8 cellular contexts compared by ENCODE assay signal in the genomic region with DNA sequence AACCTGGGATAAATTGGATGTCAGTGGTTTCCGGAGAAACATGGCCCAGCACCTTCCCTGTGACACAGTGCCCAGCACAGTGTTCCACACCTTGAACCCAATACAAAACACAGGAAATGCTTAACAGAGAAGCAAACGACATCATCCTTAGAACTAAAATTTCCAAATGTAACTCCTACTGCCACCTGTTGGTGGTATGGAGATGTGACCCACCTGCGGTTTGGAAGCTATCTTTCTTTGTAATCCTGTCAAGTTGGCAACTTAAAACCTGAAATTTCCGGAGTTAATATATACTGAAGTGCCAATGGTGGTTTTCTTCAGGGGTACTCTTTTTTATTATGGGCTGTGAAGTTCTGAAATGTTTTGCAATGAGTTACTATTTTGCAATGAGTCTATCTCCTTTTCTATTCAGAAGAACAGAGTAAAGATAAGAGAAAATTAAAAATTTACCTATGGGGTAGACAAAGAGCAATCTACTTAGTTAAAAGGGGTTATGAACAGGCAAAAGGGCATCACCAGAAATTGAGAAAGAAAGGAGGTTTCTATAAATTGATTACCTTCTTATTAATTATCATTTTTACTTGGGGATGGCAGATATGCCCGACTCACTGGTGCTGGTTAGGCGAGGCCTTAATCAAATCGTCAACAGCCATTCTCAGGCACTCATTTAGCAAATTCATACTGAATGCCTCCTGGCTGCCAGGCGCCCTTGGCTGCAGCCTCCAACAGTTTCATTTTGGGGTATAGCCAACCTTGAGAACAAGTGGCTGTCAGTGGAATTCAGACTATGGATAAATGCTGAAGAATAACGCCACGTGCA.
A peak's percentile ranks its signal among the peaks of the same experiment; 100 is the strongest.
DNase-seq lines count a peak whose midpoint lies in the region; ATAC-seq, FAIRE-seq and TF ChIP-seq lines count a peak whose summit lies in the region.

No MANE protein-coding gene starts in this region.

- TF ChIP-seq CTCF in GM12878 (IDR thresholded peaks at IDR 0.05 in 2 of 3, conservative IDR thresholded peaks at IDR 0.05 in 1 of 3; ENCODE audit: control insufficient read depth in 2 of 3, extremely low read depth in 1 of 3, insufficient read depth in 1 of 3, low read depth in 3 of 3, low read length in 3 of 3) (peak; percentile 58 to 65 (median 64)), nephron (IDR thresholded peaks at IDR 0.05; ENCODE audit: unreplicated experiment in 3 of 3) (peak; percentile 61 to 76 (median 70))

- H3K36me3 Mint-ChIP-seq in nephron (ENCODE audit: low read depth), result no peaks in the 10 kb centered on the region
- H3K36me3 Mint-ChIP-seq in activated naive CD4-positive, alpha-beta T cell treated with anti-CD3 and anti-CD28 coated beads, Interleukin-2, amount 10 ng/mL, durations not matched to agents 7 days and 5 days, result no peaks in the 10 kb centered on the region

- no TSS peak for BruUV-seq in GM12878 (replicated peaks; lab: Mats Ljungman, UMichigan)

- no peaks in the 10 kb centered on the region for H3K4me1 ChIP-seq in GM12878 (ENCODE audit: control insufficient read depth, insufficient read depth, low read length)

- H3K4me3 Mint-ChIP-seq in nephron, result no peak overlapping the region
- H3K4me3 Mint-ChIP-seq in activated naive CD4-positive, alpha-beta T cell treated with anti-CD3 and anti-CD28 coated beads, Interleukin-2, amount 10 ng/mL, durations not matched to agents 7 days and 5 days, result no peak overlapping the region

- 0 out of 2 replicates have a peak overlapping the region, but pooled peaks have one; percentile 22 for H3K4me2 ChIP-seq in GM12878 (ENCODE audit: control insufficient read depth, insufficient read depth)

- FAIRE-seq in GM12878 (lab: Jason Lieb, UNC), result peak; percentile 77

- H4K20me1 ChIP-seq in GM12878 (ENCODE audit: control insufficient read depth, insufficient read depth), result no peaks in the 10 kb centered on the region

- POLR2A ChIA-PET in GM12878 (lab: Charles Lee), result no interaction called here

- no peaks in the 10 kb centered on the region for H3K36me3 ChIP-seq in GM12878 (ENCODE audit: control insufficient read depth in 2 of 2, insufficient read depth in 2 of 2, low read length in 1 of 2)

- ATAC-seq in GM12878, result peak; percentile 68

- SMC1A ChIA-PET in GM12878 (lab: Charles Lee; ENCODE audit: uncharacterized antibody, unreplicated experiment), result no interaction called here

- H3K9ac ChIP-seq in GM12878 (ENCODE audit: control insufficient read depth, insufficient read depth, low read length), result no peak overlapping the region

- peaks cover 10% of the 10 kb centered on the region for H3K4me1 Mint-ChIP-seq in nephron
- no peaks in the 10 kb centered on the region for H3K4me1 Mint-ChIP-seq in activated naive CD4-positive, alpha-beta T cell treated with anti-CD3 and anti-CD28 coated beads, Interleukin-2, amount 10 ng/mL, durations not matched to agents 7 days and 5 days

- H3K27ac ChIP-seq in GM12878 (ENCODE audit: control insufficient read depth, insufficient read depth), result no peak overlapping the region

- no peak for TF ChIP-seq POLR2A in GM12878 (IDR thresholded peaks at IDR 0.05; ENCODE audit: low read depth, low read length)

- intact Hi-C loops in GM12878 (cut with micrococcal nuclease; ENCODE audit: unreplicated experiment), result loop anchor here (1.0 to 10.0 kb wide), 3 partner anchors 327 to 796 kb away; no protein-coding TSS in a partner anchor

- H3K4me3 ChIP-seq in GM12878, result no peak overlapping the region

- RAD21 ChIA-PET in GM12878 (lab: Charles Lee; ENCODE audit: unreplicated experiment), result interaction anchor here (0.8 to 1.8 kb wide), 3 partner anchors 139 to 796 kb away, joined by 3 to 4 read pairs (median 3); no protein-coding TSS in a partner anchor

- in situ Hi-C loops in GM12878 (cut with MboI), result loop anchor here (25.0 kb wide), 1 partner anchor 794 kb away; no protein-coding TSS in a partner anchor

- CTCF ChIA-PET in GM12878 (lab: Yijun Ruan, JAX), result interaction anchor here (0.9 to 2.4 kb wide), 7 partner anchors 11 to 813 kb away, joined by 3 to 9 read pairs (median 3); no protein-coding TSS in a partner anchor
- CTCF ChIA-PET in activated naive CD4-positive, alpha-beta T cell treated with anti-CD3 and anti-CD28 coated beads, Interleukin-2, amount 10 ng/mL, durations not matched to agents 7 days and 5 days (lab: Charles Lee), result interaction anchor here (0.6 kb wide), 1 partner anchor 10 kb away, joined by 3 read pairs; no protein-coding TSS in a partner anchor

- no peak overlapping the region for H2AFZ ChIP-seq in GM12878 (ENCODE audit: control insufficient read depth, low read depth, low read length)

- H3K27me3 ChIP-seq in GM12878 (replicated peaks in 1 of 2; ENCODE audit: control insufficient read depth in 2 of 2, insufficient read depth in 2 of 2, low read length in 1 of 2), result no peaks in the 10 kb centered on the region; a peak in 1 of 4 replicates

- H3K27ac Mint-ChIP-seq in nephron, result no peak overlapping the region
- H3K27ac Mint-ChIP-seq in activated naive CD4-positive, alpha-beta T cell treated with anti-CD3 and anti-CD28 coated beads, Interleukin-2, amount 10 ng/mL, durations not matched to agents 7 days and 5 days, result no peak overlapping the region

- no peaks in the 10 kb centered on the region for H3K79me2 ChIP-seq in GM12878 (ENCODE audit: control insufficient read depth, insufficient read depth, low read length)

- peak; percentile 61 for TF ChIP-seq RAD21 in GM12878 (IDR thresholded peaks at IDR 0.05; ENCODE audit: insufficient read depth, low read depth, low read length)

- no peaks in the 10 kb centered on the region for H3K9me3 ChIP-seq in GM12878 (replicated peaks; ENCODE audit: control insufficient read depth, insufficient read depth, low read length)

- peak; percentile 2 for DNase-seq in NOMO-1 treated with dmso at 0.1 percent for 144 hours (lab: John Stamatoyannopoulos, UW; ENCODE audit: unreplicated experiment)
- no peak for DNase-seq in NOMO-1 treated with DMSO at 0.1 percent for 48 hours (lab: John Stamatoyannopoulos, UW; ENCODE audit: unreplicated experiment)
- DNase-seq in NCI-H1092 treated with DMSO at 0.1 percent for 48 hours (lab: John Stamatoyannopoulos, UW), result peak; percentile 65
- DNase-seq in GM12878 (ENCODE audit: low read depth, low spot score), result no peak
- DNase-seq in activated naive CD4-positive, alpha-beta T cell treated with anti-CD3 and anti-CD28 coated beads, Interleukin-2, amount 10 ng/mL, durations not matched to agents 7 days and 5 days, result no peak
- DNase-seq in islet precursor cell, result no peak
- no peak for DNase-seq in amniotic stem cell (lab: John Stamatoyannopoulos, UW)

- no peak for TF ChIP-seq EP300 in GM12878 (IDR thresholded peaks at IDR 0.05; ENCODE audit: borderline replicate concordance in 1 of 2, control insufficient read depth in 1 of 2, low read depth in 2 of 2, low read length in 2 of 2)

- peaks cover 33% of the 10 kb centered on the region for H3K27me3 Mint-ChIP-seq in nephron (ENCODE audit: low read depth)
- H3K27me3 Mint-ChIP-seq in activated naive CD4-positive, alpha-beta T cell treated with anti-CD3 and anti-CD28 coated beads, Interleukin-2, amount 10 ng/mL, durations not matched to agents 7 days and 5 days, result no peaks in the 10 kb centered on the region

- peaks cover 3% of the 10 kb centered on the region for H3K9me3 Mint-ChIP-seq in nephron
- peaks cover 2% of the 10 kb centered on the region for H3K9me3 Mint-ChIP-seq in activated naive CD4-positive, alpha-beta T cell treated with anti-CD3 and anti-CD28 coated beads, Interleukin-2, amount 10 ng/mL, durations not matched to agents 7 days and 5 days

- WGBS in GM12878 (ENCODE audit: insufficient coverage, insufficient replicate concordance, low lambda C conversion rate, missing lambda C conversion rate), result 1% methylated on average over 10 of the region's 10 CpGs

TF ChIP-seq in GM12878, 131 proteins besides CTCF, POLR2A, EP300 and RAD21:
- no peak for TF ChIP-seq TCF12 (IDR thresholded peaks at IDR 0.05; ENCODE audit: low read depth, low read length)
- TF ChIP-seq SMC3 (IDR thresholded peaks at IDR 0.05; ENCODE audit: borderline replicate concordance, low read length), result peak; percentile 72
- TF ChIP-seq RUNX3 (IDR thresholded peaks at IDR 0.05; ENCODE audit: low read length), result peak; percentile 73
- TF ChIP-seq JUND (IDR thresholded peaks at IDR 0.05; ENCODE audit: low read depth, low read length), result no peak

Comparison
In these comparisons a context has a peak if more than half of its experiments do, and no peak if none do; other contexts are left out.
1. DNase-seq: peak in NOMO-1 treated with dmso at 0.1 percent for 144 hours (single experiment) and NCI-H1092 treated with DMSO at 0.1 percent for 48 hours (single experiment); none in NOMO-1 treated with DMSO at 0.1 percent for 48 hours (single experiment), GM12878 (single experiment), activated naive CD4-positive, alpha-beta T cell treated with anti-CD3 and anti-CD28 coated beads, Interleukin-2, amount 10 ng/mL, durations not matched to agents 7 days and 5 days (single experiment), islet precursor cell (single experiment) and amniotic stem cell (single experiment).